8 cellular contexts compared by ENCODE assay signal in genomic region chr1:6438047-6438525, GRCh38. TPM values are rescaled to one million over a fixed set of nuclear protein-coding genes. Genes with fewer than 3 reads are reported as not detected.
DNase-seq lines count a peak whose midpoint lies in the region; ATAC-seq and TF ChIP-seq lines count a peak whose summit lies in the region.

No MANE protein-coding gene starts in this region.

- H3F3A ChIP-seq in PC-9 (ENCODE audit: insufficient read depth, low read depth) = peaks cover 10% of the 10 kb centered on the region; the same call in 1 of the 2 replicates

- no peak overlapping the region for H3K4me3 ChIP-seq in PC-9
- no peak overlapping the region for H3K4me3 ChIP-seq in fibroblast of mammary gland (ENCODE audit: control insufficient read depth, low read depth, low read length)
- H3K4me3 ChIP-seq in transverse colon = no peak overlapping the region

- TF ChIP-seq CTCF in PC-9 (conservative IDR thresholded peaks at IDR 0.05) (peak; percentile 89), fibroblast of mammary gland (conservative IDR thresholded peaks at IDR 0.05; ENCODE audit: control insufficient read depth, insufficient read depth, low read depth, low read length) (peak; percentile 81), transverse colon (IDR thresholded peaks at IDR 0.05) (peak; percentile 91 to 98 (median 97))

- in situ Hi-C loops in transverse colon (cut with MboI; ENCODE audit: low pct_ligation_motif_present in 1 of 4, low pct_unique_long_range_greater_than_20kb in 1 of 4, low sequenced_read_pairs in 3 of 4) = no loop called here

- no peaks in the 10 kb centered on the region for H3K9me3 ChIP-seq in PC-9 (ENCODE audit: insufficient read depth, low read depth)
- no peaks in the 10 kb centered on the region for H3K9me3 ChIP-seq in transverse colon

- H3K4me2 ChIP-seq in PC-9 = no peak overlapping the region

- H4K20me1 ChIP-seq in PC-9 (ENCODE audit: insufficient read depth) = no peaks in the 10 kb centered on the region

- H3K79me2 ChIP-seq in PC-9 (ENCODE audit: low read depth) = no peaks in the 10 kb centered on the region

- H3K27ac ChIP-seq in PC-9 (no peak overlapping the region), transverse colon (no peak overlapping the region)

- no peaks in the 10 kb centered on the region for H3K36me3 ChIP-seq in PC-9 (ENCODE audit: low read depth)
- H3K36me3 ChIP-seq in transverse colon = no peaks in the 10 kb centered on the region

- CTCF ChIA-PET in PC-9 (lab: Charles Lee) = interaction anchor here (0.5 to 2.5 kb wide), 6 partner anchors 13 to 193 kb away, joined by 3 to 18 read pairs (median 4); partner anchors contain the start of genes ACOT7 and ESPN

- H2AFZ ChIP-seq in PC-9 = no peak overlapping the region

- POLR2A ChIA-PET in PC-9 (lab: Charles Lee; ENCODE audit: unreplicated experiment) = no interaction called here

- TF ChIP-seq EP300 in transverse colon (IDR thresholded peaks at IDR 0.05; ENCODE audit: low read depth) = no peak

- no peaks in the 10 kb centered on the region for H3K9me2 ChIP-seq in PC-9 (ENCODE audit: insufficient read depth)

- BruUV-seq in PC-9 (replicated peaks; lab: Mats Ljungman, UMichigan) = no TSS peak

- H3K4me1 ChIP-seq in PC-9 (replicated peaks; ENCODE audit: insufficient read depth) (no peaks in the 10 kb centered on the region), transverse colon (peaks cover 0 to 13% (median 11%) of the 10 kb centered on the region in 4 donors)

- H3K27me3 ChIP-seq in PC-9 (ENCODE audit: insufficient read depth, low read depth) (no peaks in the 10 kb centered on the region), transverse colon (peaks cover 29% of the 10 kb centered on the region)

- DNase-seq in DMS53 (lab: John Stamatoyannopoulos, UW) (peak; percentile 88), HS-5 (ENCODE audit: low read depth) (peak; percentile 18), PC-9 (peak; percentile 52 to 76), fibroblast of mammary gland (ENCODE audit: low read depth) (peak; percentile 41), occipital lobe (lab: John Stamatoyannopoulos, UW) (peak; percentile 12), transverse colon (peak; percentile 71)
- DNase-seq in activated T-cell treated with anti-CD3 and anti-CD28 coated beads, Interleukin-2, amount 50 U/mL, for 48 hours = peak; percentile 79 to 84

- 0% methylated on average over 4 of the region's 5 CpGs; no CpG with 5 or more reads in 1 of the 2 donors for WGBS in transverse colon (ENCODE audit: low coverage in 1 of 2), 2 donors

- no peak for ATAC-seq in HG02885 (IDR thresholded peaks at IDR 0.05; ENCODE audit: poor library complexity, unreplicated experiment)

- intact Hi-C loops in PC-9 (cut with micrococcal nuclease; ENCODE audit: unreplicated experiment) = loop anchor here (1.0 to 2.0 kb wide), 4 partner anchors 33 to 191 kb away; no protein-coding TSS in a partner anchor
- intact Hi-C loops in transverse colon (cut with DNase I; ENCODE audit: low total_unique reads) = no loop called here

- TF ChIP-seq POLR2A in transverse colon (IDR thresholded peaks at IDR 0.05) = no peak

RNA-seq across cellular contexts. Expression of gene ESPN, which starts 13.5 kb away (rescaled TPM):
- total RNA-seq in PC-9 (2021) (18.6 and 32.3 TPM in 2 replicates), occipital lobe (not detected), transverse colon (100 to 1,000 TPM in 3 of 4 donors, 10 to 100 TPM in 1; 40.2 to 368 (median 157) TPM)

RNA-seq across cellular contexts. Expression of gene HES2, which starts 18.4 kb away (rescaled TPM):
- 2.1 and 4.2 TPM in 2 replicates for total RNA-seq in PC-9 (2021)
- total RNA-seq in occipital lobe = 0.16 TPM
- 10 to 100 TPM; 10.5 to 38.8 (median 25.4) TPM for total RNA-seq in transverse colon

RNA-seq across cellular contexts. Expression of gene TNFRSF25, which starts 27.9 kb away (rescaled TPM):
- total RNA-seq in PC-9 (2021) = 12.3 and 21.1 TPM in 2 replicates
- total RNA-seq in occipital lobe = 9.5 TPM
- total RNA-seq in transverse colon = 10 to 100 TPM; 38.9 to 55.3 (median 45.0) TPM

RNA-seq across cellular contexts. Expression of gene ACOT7, which starts 44.5 kb away (rescaled TPM):
- total RNA-seq in PC-9 (2021) (62.2 and 70.2 TPM in 2 replicates), occipital lobe (27.0 TPM), transverse colon (10 to 100 TPM in 3 of 4 donors, 1 to 10 TPM in 1; 5.6 to 55.0 (median 31.0) TPM)

RNA-seq across cellular contexts. Expression of gene PLEKHG5, which starts 53.4 kb away (rescaled TPM):
- total RNA-seq in PC-9 (2021) (11.3 and 12.6 TPM in 2 replicates), occipital lobe (25.6 TPM), transverse colon (10 to 100 TPM; 17.9 to 42.7 (median 37.1) TPM)

Comparison
In these comparisons a context has a peak if more than half of its experiments do, and no peak if none do; other contexts are left out.
1. DNase-seq: peak in every context shown above with its lines; median percentile 88 in DMS53; 82 in activated T-cell treated with anti-CD3 and anti-CD28 coated beads, Interleukin-2, amount 50 U/mL, for 48 hours; 71 in transverse colon; 64 in PC-9; 41 in fibroblast of mammary gland; 18 in HS-5; 12 in occipital lobe.
2. RNA of gene ESPN, which starts 13.5 kb away (total RNA-seq): 40.2 to 368 TPM in transverse colon and 18.6 to 32.3 TPM in PC-9; not detected in occipital lobe (single experiment); every median in the first group is over 10 times any median in the second.
3. Peak in every context shown above with its lines, with median percentiles within 50 percentile points of each other: CTCF ChIP-seq.